Comparison of ENCODE assay signal across 9 cellular contexts in the genomic region with DNA sequence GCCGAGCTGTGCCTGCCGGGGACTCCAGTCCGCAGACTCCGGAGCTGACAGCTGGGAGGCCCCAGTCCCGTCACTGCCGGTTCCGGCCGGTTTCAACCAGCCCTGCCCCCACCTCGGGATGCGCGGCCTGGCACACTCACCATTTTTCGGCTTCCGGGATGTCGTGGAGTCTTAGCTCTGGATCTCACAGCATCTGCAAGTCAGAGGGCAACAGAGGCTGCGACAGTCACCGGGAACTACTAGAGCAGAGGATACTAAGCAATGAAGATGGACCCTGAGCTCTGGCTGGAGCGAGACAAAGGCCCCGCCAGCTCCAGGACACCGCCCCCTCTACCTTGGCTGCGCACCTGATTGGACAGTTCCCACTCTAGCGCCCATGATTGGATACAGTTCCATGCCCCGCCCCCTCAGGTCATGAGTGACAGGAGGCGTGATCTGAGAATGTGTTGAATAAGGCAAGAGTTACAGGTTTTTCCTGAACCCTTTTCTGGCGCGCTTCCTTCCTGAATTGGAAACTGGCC. TPM values are rescaled to one million over a fixed set of nuclear protein-coding genes. Genes with fewer than 3 reads are reported as not detected.
DNase-seq lines count a peak whose midpoint lies in the region; ATAC-seq and TF ChIP-seq lines count a peak whose summit lies in the region.
"Had no signal": no experiment of that assay in that cellular context is flagged by ENCODE, and none has a peak within 500 bp of the region (broad histone marks: within the 10 kb centered on the region; RNA-seq: fewer than 3 reads in every experiment).

Gene ZNF682 (minus strand): TSS at position 303 of the 521 bp plus-strand sequence. CDS start 160 bp downstream, at position 143.

- peak; percentile 98 for DNase-seq in Ammon's horn (ENCODE audit: low spot score)
- DNase-seq in GM19238 (ENCODE audit: insufficient read length, low spot score): peak; percentile 81
- DNase-seq in NT2/D1 (ENCODE audit: low read depth, low spot score): peak; percentile 96
- peak; percentile 92 for DNase-seq in activated T-cell treated with anti-CD3 and anti-CD28 coated beads, Interleukin-2, amount 50 U/mL, for 4 hours
- peak; percentile 99 for DNase-seq in esophagus muscularis mucosa (ENCODE audit: extremely low spot score)
- DNase-seq in stimulated activated CD8-positive, alpha-beta memory T cell treated with anti-CD3 and anti-CD28 coated beads, Interleukin-4, amount 100 ng/mL, for 4 hours (ENCODE audit: low read depth in 2 of 2, low spot score in 1 of 2): peak; percentile 88 to 90

- H3K4me3 ChIP-seq in NT2/D1 (ENCODE audit: insufficient read length, low read depth): peak within 1 kb of the TSS; percentile 86
- H3K4me3 ChIP-seq in esophagus muscularis mucosa: peak within 1 kb of the TSS; percentile 68 to 80 (median 74)
- H3K4me3 ChIP-seq in mucosa of stomach (ENCODE audit: low read length): peak within 1 kb of the TSS; percentile 84

- ATAC-seq in HG03457 (IDR thresholded peaks at IDR 0.05; ENCODE audit: unreplicated experiment): peak; percentile 91
- peak; percentile 100 for ATAC-seq in activated T-cell treated with anti-CD3 and anti-CD28 coated beads, Interleukin-2, amount 50 U/mL, for 4 hours

- peaks cover 4% of the 10 kb centered on the region for H3K27me3 Mint-ChIP-seq in activated T-cell treated with anti-CD3 and anti-CD28 coated beads, Interleukin-2, amount 50 U/mL, for 4 hours (ENCODE audit: low read depth)

- TF ChIP-seq EP300 in esophagus muscularis mucosa (IDR thresholded peaks at IDR 0.05): no peak

- no peak for TF ChIP-seq CTCF in esophagus muscularis mucosa (IDR thresholded peaks at IDR 0.05)

- no peaks in the 10 kb centered on the region for H3K9me3 Mint-ChIP-seq in activated T-cell treated with anti-CD3 and anti-CD28 coated beads, Interleukin-2, amount 50 U/mL, for 4 hours

- peak within 1 kb of the TSS; percentile 75 to 82 (median 78) for H3K27ac ChIP-seq in esophagus muscularis mucosa (replicated peaks in 1 of 4)
- H3K27ac ChIP-seq: KMS-11 had no signal

- H3K4me1 Mint-ChIP-seq in activated T-cell treated with anti-CD3 and anti-CD28 coated beads, Interleukin-2, amount 50 U/mL, for 4 hours (ENCODE audit: low read depth): peaks cover 13% of the 10 kb centered on the region

- H3K9me3 ChIP-seq in NT2/D1 (ENCODE audit: insufficient read depth, low read length): no peaks in the 10 kb centered on the region
- H3K9me3 ChIP-seq in esophagus muscularis mucosa: no peaks in the 10 kb centered on the region
- no peaks in the 10 kb centered on the region for H3K9me3 ChIP-seq in mucosa of stomach (ENCODE audit: control insufficient read depth, low read length)

- no peaks in the 10 kb centered on the region for H3K4me1 ChIP-seq in NT2/D1 (ENCODE audit: insufficient read depth, insufficient read length)
- peaks cover 9 to 21% (median 12%) of the 10 kb centered on the region in 4 donors for H3K4me1 ChIP-seq in esophagus muscularis mucosa
- H3K4me1 ChIP-seq in mucosa of stomach (ENCODE audit: control insufficient read depth, insufficient read depth, low read length): no peaks in the 10 kb centered on the region

- intact Hi-C loops in esophagus muscularis mucosa (cut with DNase I): loop anchor here (5.0 kb wide), 1 partner anchor 133 kb away; no protein-coding TSS in a partner anchor

- no peak for TF ChIP-seq POLR2A in esophagus muscularis mucosa (IDR thresholded peaks at IDR 0.05; ENCODE audit: low read depth)

- peaks cover 14% of the 10 kb centered on the region for H3K36me3 ChIP-seq in NT2/D1 (ENCODE audit: insufficient read depth, insufficient read length, low read length)
- peaks cover 0 to under 1% (median 0%) of the 10 kb centered on the region in 4 donors for H3K36me3 ChIP-seq in esophagus muscularis mucosa
- no peaks in the 10 kb centered on the region for H3K36me3 ChIP-seq in mucosa of stomach (ENCODE audit: control insufficient read depth, insufficient read depth, low read length)

- H3K4me3 Mint-ChIP-seq in activated T-cell treated with anti-CD3 and anti-CD28 coated beads, Interleukin-2, amount 50 U/mL, for 4 hours: peak within 1 kb of the TSS; percentile 94

- 0% methylated on average over 9 of the region's 25 CpGs for WGBS in esophagus muscularis mucosa

- H3K27me3 ChIP-seq in NT2/D1 (ENCODE audit: insufficient read depth, insufficient read length) (no peaks in the 10 kb centered on the region), esophagus muscularis mucosa (peaks cover 0 to 11% (median 0%) of the 10 kb centered on the region in 4 donors), mucosa of stomach (ENCODE audit: control insufficient read depth, insufficient read depth, low read length) (no peaks in the 10 kb centered on the region)

- H3K36me3 Mint-ChIP-seq in activated T-cell treated with anti-CD3 and anti-CD28 coated beads, Interleukin-2, amount 50 U/mL, for 4 hours (ENCODE audit: insufficient read depth): no peaks in the 10 kb centered on the region

- H3K9ac ChIP-seq in NT2/D1 (ENCODE audit: insufficient read length, low read depth) (peak within 1 kb of the TSS; percentile 90), mucosa of stomach (ENCODE audit: low read length) (peak within 1 kb of the TSS; percentile 79)
- H3K9ac ChIP-seq: KMS-11 had no signal

RNA-seq across cellular contexts. Expression of gene ZNF682, which starts in this region (rescaled TPM):
- total RNA-seq in activated T-cell treated with anti-CD3 and anti-CD28 coated beads, Interleukin-2, amount 50 U/mL, for 4 hours: 1 to 10 TPM; 6.2 to 8.9 (median 8.7) TPM
- total RNA-seq in esophagus muscularis mucosa: 1 to 10 TPM; 1.4 to 3.7 (median 2.5) TPM

Comparison
In these comparisons a context has a peak if more than half of its experiments do, and no peak if none do; other contexts are left out.
1. Peak in every context shown above with its lines: DNase-seq, ATAC-seq, H3K4me3 ChIP-seq and H3K27ac ChIP-seq.